ENCODE assay signal across 9 cellular contexts in genomic region chr1:230212405-230212936, GRCh38.
DNase-seq lines count a peak whose midpoint lies in the region; ATAC-seq and TF ChIP-seq lines count a peak whose summit lies in the region.
"Had no signal": no experiment of that assay in that cellular context is flagged by ENCODE, and none has a peak within 500 bp of the region (broad histone marks: within the 10 kb centered on the region; RNA-seq: fewer than 3 reads in every experiment).

No MANE protein-coding gene starts in this region.

- TF ChIP-seq CTCF in breast epithelium (IDR thresholded peaks at IDR 0.05) (no peak), MCF 10A (IDR thresholded peaks at IDR 0.05; ENCODE audit: unreplicated experiment) (no peak), upper lobe of left lung (IDR thresholded peaks at IDR 0.05) (no peak), GM10266 (IDR thresholded peaks at IDR 0.05; ENCODE audit: control insufficient read depth, insufficient read depth, low read depth, missing control alignments) (no peak)

- POLR2A ChIA-PET in MCF 10A (lab: Yijun Ruan, JAX), result no interaction called here

- TF ChIP-seq POLR2A in breast epithelium (IDR thresholded peaks at IDR 0.05), result no peak
- TF ChIP-seq POLR2A in upper lobe of left lung (IDR thresholded peaks at IDR 0.05), result peak in 1 of 4 donors; percentile 37

- H3K27ac ChIP-seq in breast epithelium (peak overlapping the region; percentile 12 to 34), upper lobe of left lung (peak overlapping the region in 3 of 4 donors; percentile 38 to 71 (median 66))

- H3K27me3 ChIP-seq in breast epithelium (no peaks in the 10 kb centered on the region), upper lobe of left lung (no peaks in the 10 kb centered on the region)

- no TSS peak for BruUV-seq in MCF 10A (replicated peaks; lab: Mats Ljungman, UMichigan)

- no peak overlapping the region for H3K4me3 ChIP-seq in breast epithelium
- no peak overlapping the region for H3K4me3 ChIP-seq in upper lobe of left lung

- peaks cover 8% of the 10 kb centered on the region for H3K9me3 Mint-ChIP-seq in MCF 10A (ENCODE audit: unreplicated experiment)
- no peaks in the 10 kb centered on the region for H3K9me3 Mint-ChIP-seq in activated naive CD8-positive, alpha-beta T cell treated with anti-CD3 and anti-CD28 coated beads, Interleukin-2, amount 50 U/mL, for 24 hours

- intact Hi-C loops in breast epithelium (cut with DNase I; ENCODE audit: low total_unique reads) (no loop called here), MCF 10A (cut with micrococcal nuclease) (no loop called here)

- WGBS in upper lobe of left lung, 2 donors, result 62% methylated on average over 7 of the region's 7 CpGs

- peaks cover 20% of the 10 kb centered on the region for H3K36me3 Mint-ChIP-seq in MCF 10A (ENCODE audit: insufficient read depth, unreplicated experiment)
- peaks cover 46% of the 10 kb centered on the region for H3K36me3 Mint-ChIP-seq in activated naive CD8-positive, alpha-beta T cell treated with anti-CD3 and anti-CD28 coated beads, Interleukin-2, amount 50 U/mL, for 24 hours (ENCODE audit: low read depth)

- H3K9me3 ChIP-seq in breast epithelium (no peaks in the 10 kb centered on the region), upper lobe of left lung (no peaks in the 10 kb centered on the region)

- no peaks in the 10 kb centered on the region for H3K27me3 Mint-ChIP-seq in MCF 10A (ENCODE audit: insufficient read depth, unreplicated experiment)
- no peaks in the 10 kb centered on the region for H3K27me3 Mint-ChIP-seq in activated naive CD8-positive, alpha-beta T cell treated with anti-CD3 and anti-CD28 coated beads, Interleukin-2, amount 50 U/mL, for 24 hours

- peaks cover 11% of the 10 kb centered on the region for H3K4me1 Mint-ChIP-seq in MCF 10A (ENCODE audit: insufficient read depth, unreplicated experiment)
- H3K4me1 Mint-ChIP-seq in activated naive CD8-positive, alpha-beta T cell treated with anti-CD3 and anti-CD28 coated beads, Interleukin-2, amount 50 U/mL, for 24 hours, result peaks cover 75% of the 10 kb centered on the region

- DNase-seq in breast epithelium (ENCODE audit: low spot score in 2 of 2), result peak in 1 of 2 donors; percentile 27
- DNase-seq in MCF 10A (ENCODE audit: unreplicated experiment), result no peak
- no peak for DNase-seq in activated naive CD8-positive, alpha-beta T cell treated with anti-CD3 and anti-CD28 coated beads, Interleukin-2, amount 50 U/mL, for 24 hours
- DNase-seq in upper lobe of left lung, result no peak
- DNase-seq in dedifferentiated amniotic fluid mesenchymal stem cell (ENCODE audit: extremely low spot score), result no peak
- DNase-seq in foreskin melanocyte, result no peak
- DNase-seq in GM10266 (ENCODE audit: extremely low spot score), result no peak
- DNase-seq: Calu3 had no signal

- CTCF ChIA-PET in MCF 10A (lab: Yijun Ruan, JAX), result no interaction called here

- H3K36me3 ChIP-seq in breast epithelium (no peaks in the 10 kb centered on the region), upper lobe of left lung (no peaks in the 10 kb centered on the region)

- H3K4me1 ChIP-seq in breast epithelium (peaks cover 0 to 5% of the 10 kb centered on the region in 2 donors), upper lobe of left lung (peaks cover 20 to 50% (median 33%) of the 10 kb centered on the region in 4 donors)

- H3K27ac Mint-ChIP-seq in MCF 10A (ENCODE audit: low read depth, unreplicated experiment), result no peak overlapping the region
- peak overlapping the region; percentile 59 for H3K27ac Mint-ChIP-seq in activated naive CD8-positive, alpha-beta T cell treated with anti-CD3 and anti-CD28 coated beads, Interleukin-2, amount 50 U/mL, for 24 hours

- no peak overlapping the region for H3K4me3 Mint-ChIP-seq in MCF 10A (ENCODE audit: unreplicated experiment)
- H3K4me3 Mint-ChIP-seq in activated naive CD8-positive, alpha-beta T cell treated with anti-CD3 and anti-CD28 coated beads, Interleukin-2, amount 50 U/mL, for 24 hours, result peak overlapping the region; percentile 42

- ATAC-seq in HG03066 (IDR thresholded peaks at IDR 0.05; ENCODE audit: low read depth, unreplicated experiment) (peak; percentile 47), upper lobe of left lung (ENCODE audit: low FRiP score in 2 of 2) (peak in 1 of 2 donors; percentile 57)
- no peak for ATAC-seq in activated naive CD8-positive, alpha-beta T cell treated with anti-CD3 and anti-CD28 coated beads, Interleukin-2, amount 50 U/mL, for 24 hours

- TF ChIP-seq EP300 in upper lobe of left lung (IDR thresholded peaks at IDR 0.05), result no peak
